11 cellular contexts compared by ENCODE assay signal in genomic region chr3:20061331-20061730, GRCh38. TPM values are rescaled to one million over a fixed set of nuclear protein-coding genes. Genes with fewer than 3 reads are reported as not detected.
A peak's percentile ranks its signal among the peaks of the same experiment; 100 is the strongest.
DNase-seq lines count a peak whose midpoint lies in the region; ATAC-seq, FAIRE-seq and TF ChIP-seq lines count a peak whose summit lies in the region.
"Had no signal": no experiment of that assay in that cellular context is flagged by ENCODE, and none has a peak within 500 bp of the region (broad histone marks: within the 10 kb centered on the region; RNA-seq: fewer than 3 reads in every experiment).

No MANE protein-coding gene starts in this region.

- peaks cover 25% of the 10 kb centered on the region for H3K4me1 ChIP-seq in GM23248 (ENCODE audit: insufficient read depth)
- H3K4me1 ChIP-seq in parathyroid adenoma: peaks cover 56% of the 10 kb centered on the region

- no peak overlapping the region for H3K4me3 Mint-ChIP-seq in activated T-helper 1 cell treated with anti-CD3 and anti-CD28 coated beads, Interleukin-12 subunit alpha, Interleukin-12 subunit beta, Interleukin-2, Interleukin-4 antibody, amounts not matched to agents 30 ng/mL and 10 ng/mL and 1 ng/mL, durations not matched to agents 14 hours and 24 hours and 36 hours

- no peak for TF ChIP-seq CTCF in parathyroid adenoma (IDR thresholded peaks at IDR 0.05)
- TF ChIP-seq CTCF in D721Med (IDR thresholded peaks at IDR 0.05; ENCODE audit: insufficient read depth, missing control alignments): no peak

- peak overlapping the region; percentile 64 for H3K27ac Mint-ChIP-seq in activated T-helper 1 cell treated with anti-CD3 and anti-CD28 coated beads, Interleukin-12 subunit alpha, Interleukin-12 subunit beta, Interleukin-2, Interleukin-4 antibody, amounts not matched to agents 30 ng/mL and 10 ng/mL and 1 ng/mL, durations not matched to agents 14 hours and 24 hours and 36 hours

- H2AFZ ChIP-seq in GM23248: peak overlapping the region; percentile 74
- no peak overlapping the region for H2AFZ ChIP-seq in parathyroid adenoma

- H3K36me3 ChIP-seq in GM23248 (ENCODE audit: low read depth) (no peaks in the 10 kb centered on the region), parathyroid adenoma (ENCODE audit: control insufficient read depth, insufficient read depth, low read length) (no peaks in the 10 kb centered on the region)

- H3K4me1 Mint-ChIP-seq in activated T-helper 1 cell treated with anti-CD3 and anti-CD28 coated beads, Interleukin-12 subunit alpha, Interleukin-12 subunit beta, Interleukin-2, Interleukin-4 antibody, amounts not matched to agents 30 ng/mL and 10 ng/mL and 1 ng/mL, durations not matched to agents 14 hours and 24 hours and 36 hours (ENCODE audit: low read depth): peaks cover 42% of the 10 kb centered on the region

- in situ Hi-C loops in GM23248 (cut with MboI): no loop called here

- H3K9ac ChIP-seq in GM23248: peak overlapping the region; percentile 26; the same call in 1 of the 2 replicates
- H3K9ac ChIP-seq in parathyroid adenoma: no peak overlapping the region

- peak overlapping the region; percentile 25; the same call in 1 of the 2 replicates for H3K27ac ChIP-seq in GM23248
- peak overlapping the region; percentile 46 for H3K27ac ChIP-seq in parathyroid adenoma

- H3K79me2 ChIP-seq in GM23248 (ENCODE audit: insufficient read depth) (0 out of 2 replicates have a peak, but pooled peaks cover 4% of the 10 kb centered on the region), parathyroid adenoma (peaks cover 33% of the 10 kb centered on the region)

- intact Hi-C loops in activated T-helper 1 cell treated with anti-CD3 and anti-CD28 coated beads, Interleukin-12 subunit alpha, Interleukin-12 subunit beta, Interleukin-2, Interleukin-4 antibody, amounts not matched to agents 30 ng/mL and 10 ng/mL and 1 ng/mL, durations not matched to agents 14 hours and 24 hours and 36 hours (cut with micrococcal nuclease): loop anchor here (1.0 kb wide), 2 partner anchors 22 to 43 kb away; no protein-coding TSS in a partner anchor

- H3K4me2 ChIP-seq in GM23248 (ENCODE audit: unreplicated experiment) (peak overlapping the region; percentile 83), parathyroid adenoma (ENCODE audit: low read length) (peak overlapping the region; percentile 36)

- DNase-seq in GM23248 (no peak), HuH-7.5 (ENCODE audit: low spot score) (no peak), D721Med (ENCODE audit: insufficient read length, low spot score) (no peak), UCSD-AML1 (lab: John Stamatoyannopoulos, UW; ENCODE audit: unreplicated experiment) (no peak)
- no peak for DNase-seq in activated T-helper 1 cell treated with anti-CD3 and anti-CD28 coated beads, Interleukin-12 subunit alpha, Interleukin-12 subunit beta, Interleukin-2, Interleukin-4 antibody, amounts not matched to agents 30 ng/mL and 10 ng/mL and 1 ng/mL, durations not matched to agents 14 hours and 24 hours and 36 hours (ENCODE audit: low spot score)
- DNase-seq: activated CD4-positive, alpha-beta T cell treated with anti-CD3 and anti-CD28 coated beads, Interleukin-2, amount 50 U/mL, for 4 hours; effector memory CD4-positive, alpha-beta T cell; NCI-H524 treated with DMSO at 0.1 percent for 48 hours had no signal

- H3K9me3 ChIP-seq in GM23248 (ENCODE audit: low read depth) (no peaks in the 10 kb centered on the region), parathyroid adenoma (ENCODE audit: control insufficient read depth, low read length) (no peaks in the 10 kb centered on the region)

- H3K9me2 ChIP-seq in GM23248 (ENCODE audit: insufficient read depth): no peaks in the 10 kb centered on the region

- no peaks in the 10 kb centered on the region for H3K27me3 Mint-ChIP-seq in activated T-helper 1 cell treated with anti-CD3 and anti-CD28 coated beads, Interleukin-12 subunit alpha, Interleukin-12 subunit beta, Interleukin-2, Interleukin-4 antibody, amounts not matched to agents 30 ng/mL and 10 ng/mL and 1 ng/mL, durations not matched to agents 14 hours and 24 hours and 36 hours (ENCODE audit: insufficient read depth)

- no peak for FAIRE-seq in D721Med (lab: Jason Lieb, UNC)

- H3K36me3 Mint-ChIP-seq in activated T-helper 1 cell treated with anti-CD3 and anti-CD28 coated beads, Interleukin-12 subunit alpha, Interleukin-12 subunit beta, Interleukin-2, Interleukin-4 antibody, amounts not matched to agents 30 ng/mL and 10 ng/mL and 1 ng/mL, durations not matched to agents 14 hours and 24 hours and 36 hours (ENCODE audit: low read depth): peaks cover 14% of the 10 kb centered on the region

- H3K4me3 ChIP-seq in GM23248: peak overlapping the region; percentile 57
- H3K4me3 ChIP-seq in parathyroid adenoma (ENCODE audit: low read depth, low read length): no peak overlapping the region

- H3F3A ChIP-seq in GM23248 (ENCODE audit: insufficient read depth): peaks cover 20% of the 10 kb centered on the region

- no peaks in the 10 kb centered on the region for H4K20me1 ChIP-seq in GM23248 (ENCODE audit: insufficient read depth)

- peak; percentile 15 for ATAC-seq in GM18517 (IDR thresholded peaks at IDR 0.05; ENCODE audit: unreplicated experiment)
- no peak for ATAC-seq in HG03280 (IDR thresholded peaks at IDR 0.05; ENCODE audit: unreplicated experiment)

- no peaks in the 10 kb centered on the region for H3K9me3 Mint-ChIP-seq in activated T-helper 1 cell treated with anti-CD3 and anti-CD28 coated beads, Interleukin-12 subunit alpha, Interleukin-12 subunit beta, Interleukin-2, Interleukin-4 antibody, amounts not matched to agents 30 ng/mL and 10 ng/mL and 1 ng/mL, durations not matched to agents 14 hours and 24 hours and 36 hours

- WGBS in GM23248 (ENCODE audit: low coverage in 1 of 2, low lambda C conversion rate in 2 of 2, missing lambda C conversion rate in 2 of 2), 2 experiments: 69 to 81% methylated on average over 4 of the region's 4 CpGs

- H3K27me3 ChIP-seq in GM23248 (replicated peaks; ENCODE audit: insufficient read depth): no peaks in the 10 kb centered on the region
- no peaks in the 10 kb centered on the region for H3K27me3 ChIP-seq in parathyroid adenoma (ENCODE audit: control insufficient read depth, insufficient read depth, low read length)

RNA-seq across cellular contexts. Expression of gene KAT2B, which starts 21.1 kb away (rescaled TPM):
- total RNA-seq in GM23248 (2014; rRNA removed; shearing (Covaris generic)): 10.4 and 13.5 TPM in 2 replicates
- 1.5 TPM in 2 replicates for polyA plus RNA-seq in GM23248 (2016; fragmentation: Nextera tagmentation; extraction: Ambion mirVana)
- total RNA-seq in activated T-helper 1 cell treated with anti-CD3 and anti-CD28 coated beads, Interleukin-12 subunit alpha, Interleukin-12 subunit beta, Interleukin-2, Interleukin-4 antibody, amounts not matched to agents 30 ng/mL and 10 ng/mL and 1 ng/mL, durations not matched to agents 14 hours and 24 hours and 36 hours: 25.1 and 38.5 TPM in 2 replicates

RNA-seq across cellular contexts. Expression of gene PP2D1, which starts 49.3 kb away (rescaled TPM):
- total RNA-seq in GM23248 (2014; rRNA removed; shearing (Covaris generic)): not detected in 2 replicates
- polyA plus RNA-seq in GM23248 (2016; fragmentation: Nextera tagmentation; extraction: Ambion mirVana): 0.16 TPM in 1 of 2 replicates, not detected in the other
- total RNA-seq in activated T-helper 1 cell treated with anti-CD3 and anti-CD28 coated beads, Interleukin-12 subunit alpha, Interleukin-12 subunit beta, Interleukin-2, Interleukin-4 antibody, amounts not matched to agents 30 ng/mL and 10 ng/mL and 1 ng/mL, durations not matched to agents 14 hours and 24 hours and 36 hours: not detected in 2 replicates
